ENCODE assay signal across 9 cellular contexts in genomic region chr7:1074018-1074417, GRCh38. TPM values are rescaled to one million over a fixed set of nuclear protein-coding genes. Genes with fewer than 3 reads are reported as not detected.
DNase-seq lines count a peak whose midpoint lies in the region; ATAC-seq and TF ChIP-seq lines count a peak whose summit lies in the region.
"Not testable (repeated sequence)": the region's sequence is repeated elsewhere in the genome, so short reads cannot be mapped to it uniquely, and the experiment has no call there.
"Had no signal": no experiment of that assay in that cellular context is flagged by ENCODE, and none has a peak within 500 bp of the region (broad histone marks: within the 10 kb centered on the region; RNA-seq: fewer than 3 reads in every experiment).

No MANE protein-coding gene starts in this region.

- H4K91ac ChIP-seq in H9 (ENCODE audit: insufficient read length, low read depth, low read length): not testable (repeated sequence)

- not testable (repeated sequence) for H3T11ph ChIP-seq in H9 (ENCODE audit: low read length)

- H3K9me3 Mint-ChIP-seq in H9: peaks cover 9 to 10% of the 10 kb centered on the region in 2 experiments
- not testable (repeated sequence) for H3K9me3 Mint-ChIP-seq in endodermal cell; mesothelial cell of epicardium; neural progenitor cell; stimulated activated memory B cell treated with anti-CD40 and anti-IgM and Interleukin-4, amounts not matched to agents 10 μg/mL and 1 μg/mL and 100 μg/mL, for 72 hours

- not testable (repeated sequence) for H3K4me1 ChIP-seq in H9 (ENCODE audit: insufficient read depth, low read length); endodermal cell (ENCODE audit: control insufficient read depth, insufficient read depth, low read length); neural progenitor cell

- not testable (repeated sequence) for H3K4ac ChIP-seq in H9 (ENCODE audit: low read depth, low read length)

- H4K20me1 ChIP-seq in H9 (ENCODE audit: control insufficient read depth, insufficient read depth, insufficient read length): not testable (repeated sequence)
- H4K20me1 ChIP-seq in neural progenitor cell (ENCODE audit: low read depth): peaks cover 13% of the 10 kb centered on the region

- not testable (repeated sequence) for H3K56ac ChIP-seq in H9 (ENCODE audit: insufficient read length, low read depth, low read length)

- H3K9me3 ChIP-seq in H9 (ENCODE audit: control insufficient read depth, low read depth, low read length); endodermal cell (ENCODE audit: control insufficient read depth, low read length); neural progenitor cell (ENCODE audit: low read depth): not testable (repeated sequence)

- H2AFZ ChIP-seq in H9 (ENCODE audit: low read length); neural progenitor cell (replicated peaks): not testable (repeated sequence)

- not testable (repeated sequence) for H3K79me2 ChIP-seq in H9 (ENCODE audit: insufficient read depth, low read length); neural progenitor cell (ENCODE audit: low read depth)

- not testable (repeated sequence) for H3K4me3 ChIP-seq in endodermal cell (ENCODE audit: low read length); neural progenitor cell

- not testable (repeated sequence) for H3K4me1 Mint-ChIP-seq in H9
- peaks cover 12% of the 10 kb centered on the region for H3K4me1 Mint-ChIP-seq in endodermal cell
- H3K4me1 Mint-ChIP-seq in mesothelial cell of epicardium: peaks cover 11% of the 10 kb centered on the region
- peaks cover 28% of the 10 kb centered on the region for H3K4me1 Mint-ChIP-seq in neural progenitor cell
- peaks cover 15% of the 10 kb centered on the region for H3K4me1 Mint-ChIP-seq in stimulated activated memory B cell treated with anti-CD40 and anti-IgM and Interleukin-4, amounts not matched to agents 10 μg/mL and 1 μg/mL and 100 μg/mL, for 72 hours

- H3K27me3 ChIP-seq in H9 (ENCODE audit: insufficient read depth, low read length); endodermal cell (ENCODE audit: control insufficient read depth, insufficient read depth, low read length, poor library complexity, severe bottlenecking); neural progenitor cell: not testable (repeated sequence)

- TF ChIP-seq CTCF in H9 (conservative IDR thresholded peaks at IDR 0.05); endodermal cell (conservative IDR thresholded peaks at IDR 0.05); mesothelial cell of epicardium (IDR thresholded peaks at IDR 0.05; ENCODE audit: unreplicated experiment); neural progenitor cell (IDR thresholded peaks at IDR 0.05): not testable (repeated sequence)

- H3K14ac ChIP-seq in H9 (ENCODE audit: insufficient read depth, low read length): not testable (repeated sequence)

- H3K27ac Mint-ChIP-seq in H9 (peak overlapping the region in 2 of 3 experiments; percentile 76 to 78; a peak in 4 of 7 replicates), endodermal cell (peak overlapping the region; percentile 81), mesothelial cell of epicardium (peak overlapping the region; percentile 15), neural progenitor cell (peak overlapping the region; percentile 94)
- H3K27ac Mint-ChIP-seq in stimulated activated memory B cell treated with anti-CD40 and anti-IgM and Interleukin-4, amounts not matched to agents 10 μg/mL and 1 μg/mL and 100 μg/mL, for 72 hours: not testable (repeated sequence)

- H3K23me2 ChIP-seq in H9 (ENCODE audit: insufficient read length, low read depth, low read length, poor library complexity, severe bottlenecking): not testable (repeated sequence)

- H3K27me3 Mint-ChIP-seq in H9 (ENCODE audit: low read depth); endodermal cell (ENCODE audit: insufficient read depth); mesothelial cell of epicardium (ENCODE audit: low read depth); stimulated activated memory B cell treated with anti-CD40 and anti-IgM and Interleukin-4, amounts not matched to agents 10 μg/mL and 1 μg/mL and 100 μg/mL, for 72 hours: not testable (repeated sequence)
- H3K27me3 Mint-ChIP-seq in neural progenitor cell (ENCODE audit: insufficient read depth, low read depth): peaks cover 11% of the 10 kb centered on the region

- not testable (repeated sequence) for H3K27ac ChIP-seq in H9 (ENCODE audit: insufficient read length, low read depth, low read length); endodermal cell (ENCODE audit: low read depth, low read length); neural progenitor cell

- not testable (repeated sequence) for H4K8ac ChIP-seq in H9 (replicated peaks; ENCODE audit: insufficient read length, low read depth, low read length)

- H3K79me1 ChIP-seq in H9 (ENCODE audit: insufficient read depth, low read depth, low read length, poor library complexity, severe bottlenecking): not testable (repeated sequence)

- not testable (repeated sequence) for H3K4me2 ChIP-seq in H9 (ENCODE audit: insufficient read depth, insufficient read length, low read length); neural progenitor cell

- H2BK20ac ChIP-seq in H9 (ENCODE audit: low read depth, low read length, poor library complexity, severe bottlenecking): not testable (repeated sequence)

- H3K36me3 Mint-ChIP-seq in H9 (ENCODE audit: insufficient read depth in 1 of 3, low read depth in 3 of 3); endodermal cell (ENCODE audit: low read depth); mesothelial cell of epicardium; neural progenitor cell; stimulated activated memory B cell treated with anti-CD40 and anti-IgM and Interleukin-4, amounts not matched to agents 10 μg/mL and 1 μg/mL and 100 μg/mL, for 72 hours: not testable (repeated sequence)

- H3K9ac ChIP-seq in H9 (ENCODE audit: extremely low read depth, insufficient read length, low read length); endodermal cell (ENCODE audit: extremely low read depth, low read length, poor library complexity, severe bottlenecking); neural progenitor cell: not testable (repeated sequence)

- H2BK5ac ChIP-seq in H9 (ENCODE audit: insufficient read length, low read length): not testable (repeated sequence)

- H3K23ac ChIP-seq in H9 (ENCODE audit: insufficient read length, low read depth, low read length): not testable (repeated sequence)

- not testable (repeated sequence) for H2BK15ac ChIP-seq in H9 (ENCODE audit: low read depth, low read length)

- WGBS in H9 (ENCODE audit: extremely low coverage, insufficient read length, low lambda C conversion rate): no CpG with 5 or more reads among the region's 43 CpGs
- 93% methylated on average over 26 of the region's 43 CpGs; no CpG with 5 or more reads in 1 of the 2 experiments for WGBS in endodermal cell (ENCODE audit: insufficient coverage in 1 of 2, insufficient read length in 1 of 2), 2 experiments

- ATAC-seq in stimulated activated memory B cell treated with anti-CD40 and anti-IgM and Interleukin-4, amounts not matched to agents 10 μg/mL and 1 μg/mL and 100 μg/mL, for 72 hours: peak; percentile 32

- not testable (repeated sequence) for H3K36me3 ChIP-seq in endodermal cell (ENCODE audit: control insufficient read depth, insufficient read depth, low read length); neural progenitor cell

- not testable (repeated sequence) for H2BK12ac ChIP-seq in H9 (ENCODE audit: insufficient read length, low read depth, low read length)

- H2AK5ac ChIP-seq in H9 (ENCODE audit: insufficient read length, low read length): not testable (repeated sequence)

- H4K5ac ChIP-seq in H9 (ENCODE audit: insufficient read length, low read depth, low read length): not testable (repeated sequence)

- not testable (repeated sequence) for H3K18ac ChIP-seq in H9 (ENCODE audit: insufficient read length, low read depth, low read length)

- not testable (repeated sequence) for H3K4me3 Mint-ChIP-seq in H9; endodermal cell; mesothelial cell of epicardium; neural progenitor cell; stimulated activated memory B cell treated with anti-CD40 and anti-IgM and Interleukin-4, amounts not matched to agents 10 μg/mL and 1 μg/mL and 100 μg/mL, for 72 hours

- H2BK120ac ChIP-seq in H9 (ENCODE audit: low read depth, low read length, poor library complexity, severe bottlenecking): not testable (repeated sequence)

- peaks cover 11% of the 10 kb centered on the region for H3F3A ChIP-seq in neural progenitor cell (ENCODE audit: low read depth)

- DNase-seq in H9; mesothelial cell of epicardium (ENCODE audit: low spot score in 2 of 2, unreplicated experiment in 2 of 2); neural progenitor cell (ENCODE audit: low spot score): not testable (repeated sequence)
- DNase-seq in endodermal cell: peak; percentile 65
- peak; percentile 46 for DNase-seq in left kidney (ENCODE audit: low read depth, low spot score)

RNA-seq across cellular contexts. Expression of gene GPER1, which starts 13.9 kb away (rescaled TPM):
- total RNA-seq in H9 (2021): 0.22 TPM in 1 of 2 replicates, not detected in the other
- total RNA-seq in endodermal cell: under 1 TPM; 0.35 to 0.51 TPM
- 1.1 TPM for polyA plus RNA-seq in endodermal cell (2013, experiment 1 of 2)
- 0.91 TPM for polyA plus RNA-seq in endodermal cell (2013, experiment 2 of 2)
- total RNA-seq in mesothelial cell of epicardium: 2.1 to 2.6 TPM (median 2.4 TPM) in 3 replicates
- 1.2 and 1.3 TPM in 2 replicates for total RNA-seq in neural progenitor cell (ENCODE audit: low replicate concordance)
- total RNA-seq: CD4-positive, alpha-beta memory T cell; CD4-positive, CD25-positive, alpha-beta regulatory T cell; CD8-positive, alpha-beta memory T cell had no signal
- polyA plus RNA-seq: CD4-positive, alpha-beta memory T cell had no signal

RNA-seq across cellular contexts. Expression of gene GPR146, which starts 29.7 kb away (rescaled TPM):
- total RNA-seq in H9 (2021) (1.4 and 1.6 TPM in 2 replicates), endodermal cell (under 1 TPM; 0.66 to 0.75 TPM), mesothelial cell of epicardium (1.0 to 1.6 TPM (median 1.0 TPM) in 3 replicates), neural progenitor cell (ENCODE audit: low replicate concordance) (0.79 and 3.5 TPM in 2 replicates)
- polyA plus RNA-seq in endodermal cell (2013, experiment 1 of 2): 1.1 TPM
- 1.7 TPM for polyA plus RNA-seq in endodermal cell (2013, experiment 2 of 2)
